Comparison of ENCODE assay signal across 14 cellular contexts in genomic region chr1:229410370-229410691, GRCh38. TPM values are rescaled to one million over a fixed set of nuclear protein-coding genes. Genes with fewer than 3 reads are reported as not detected.
DNase-seq lines count a peak whose midpoint lies in the region; ATAC-seq lines count a peak whose summit lies in the region.
"Had no signal": no experiment of that assay in that cellular context is flagged by ENCODE, and none has a peak within 500 bp of the region (broad histone marks: within the 10 kb centered on the region; RNA-seq: fewer than 3 reads in every experiment).

No MANE protein-coding gene starts in this region.

- ATAC-seq in stimulated activated naive CD8-positive, alpha-beta T cell treated with anti-CD3 and anti-CD28 coated beads, Interleukin-15, amount 100 ng/mL, for 72 hours: peak; percentile 36
- ATAC-seq in stimulated activated naive CD8-positive, alpha-beta T cell treated with anti-CD3 and anti-CD28 coated beads, Interleukin-15, Interleukin-2, amounts not matched to agents 100 U/mL and 50 U/mL, for 24 hours: no peak
- ATAC-seq in aorta (ENCODE audit: low FRiP score) (no peak), HG02588 (IDR thresholded peaks at IDR 0.05; ENCODE audit: unreplicated experiment) (no peak)

- no peak overlapping the region for H3K9ac ChIP-seq in iPS-20b (ENCODE audit: low read depth, low read length)
- H3K9ac ChIP-seq: parathyroid adenoma had no signal

- no peaks in the 10 kb centered on the region for H3K36me3 ChIP-seq in SJCRH30
- H3K36me3 ChIP-seq in iPS-20b (ENCODE audit: insufficient read depth, low read depth, low read length): no peaks in the 10 kb centered on the region
- H3K36me3 ChIP-seq in aorta (ENCODE audit: control insufficient read depth in 1 of 2, insufficient read depth in 2 of 2, low read length in 1 of 2): no peaks in the 10 kb centered on the region

- no peak for DNase-seq in stimulated activated naive CD8-positive, alpha-beta T cell treated with anti-CD3 and anti-CD28 coated beads, Interleukin-15, amount 100 ng/mL, for 72 hours
- no peak for DNase-seq in stimulated activated naive CD8-positive, alpha-beta T cell treated with anti-CD3 and anti-CD28 coated beads, Interleukin-15, Interleukin-2, amounts not matched to agents 100 U/mL and 50 U/mL, for 24 hours
- DNase-seq in SJCRH30: no peak
- DNase-seq in aorta: no peak
- DNase-seq in NCI-H510A treated with DMSO at 0.1 percent for 48 hours (lab: John Stamatoyannopoulos, UW): no peak
- DNase-seq in COLO829 (ENCODE audit: low spot score): no peak
- DNase-seq: Caco-2; NCI-H187; stimulated activated CD4-positive, alpha-beta T cell treated with anti-CD3 and anti-CD28 coated beads, Interleukin-2, amount 100 ng/mL, for 24 hours had no signal

- H3K4me3 Mint-ChIP-seq in stimulated activated naive CD8-positive, alpha-beta T cell treated with anti-CD3 and anti-CD28 coated beads, Interleukin-15, amount 100 ng/mL, for 72 hours: peak overlapping the region in 1 of 2 donors; percentile 30
- H3K4me3 Mint-ChIP-seq: stimulated activated naive CD8-positive, alpha-beta T cell treated with anti-CD3 and anti-CD28 coated beads, Interleukin-15, Interleukin-2, amounts not matched to agents 100 ng/mL and 50 ng/mL, for 24 hours had no signal

- H3K4me3 ChIP-seq in SJCRH30: peak overlapping the region; percentile 9
- peak overlapping the region; percentile 21; the same call in 1 of the 2 replicates for H3K4me3 ChIP-seq in iPS-20b (ENCODE audit: low read length)
- H3K4me3 ChIP-seq in aorta (ENCODE audit: low read length in 2 of 2): no peak overlapping the region

- H3K4me1 Mint-ChIP-seq in stimulated activated naive CD8-positive, alpha-beta T cell treated with anti-CD3 and anti-CD28 coated beads, Interleukin-15, amount 100 ng/mL, for 72 hours: peaks cover 38% of the 10 kb centered on the region

- H3K27ac Mint-ChIP-seq in stimulated activated naive CD8-positive, alpha-beta T cell treated with anti-CD3 and anti-CD28 coated beads, Interleukin-15, amount 100 ng/mL, for 72 hours: no peak overlapping the region
- H3K27ac Mint-ChIP-seq: stimulated activated naive CD8-positive, alpha-beta T cell treated with anti-CD3 and anti-CD28 coated beads, Interleukin-15, Interleukin-2, amounts not matched to agents 100 ng/mL and 50 ng/mL, for 24 hours had no signal

- peaks cover 57% of the 10 kb centered on the region for H3K27me3 Mint-ChIP-seq in stimulated activated naive CD8-positive, alpha-beta T cell treated with anti-CD3 and anti-CD28 coated beads, Interleukin-15, amount 100 ng/mL, for 72 hours

- intact Hi-C loops in aorta (cut with DNase I): no loop called here

- peaks cover 33% of the 10 kb centered on the region for H3K4me1 ChIP-seq in SJCRH30
- peaks cover 20% of the 10 kb centered on the region for H3K4me1 ChIP-seq in iPS-20b (ENCODE audit: insufficient read depth, low read length)
- no peaks in the 10 kb centered on the region for H3K4me1 ChIP-seq in aorta (ENCODE audit: control insufficient read depth in 1 of 2, insufficient read depth in 2 of 2, low read length in 2 of 2)
- H3K4me1 ChIP-seq: parathyroid adenoma had no signal

- no peaks in the 10 kb centered on the region for H3K9me3 ChIP-seq in SJCRH30 (replicated peaks)
- H3K9me3 ChIP-seq in iPS-20b (ENCODE audit: insufficient read depth, low read depth, low read length): no peaks in the 10 kb centered on the region
- no peaks in the 10 kb centered on the region for H3K9me3 ChIP-seq in aorta (ENCODE audit: control insufficient read depth, low read length)
- H3K9me3 ChIP-seq: Caco-2 had no signal

- H3K9me3 Mint-ChIP-seq in stimulated activated naive CD8-positive, alpha-beta T cell treated with anti-CD3 and anti-CD28 coated beads, Interleukin-15, amount 100 ng/mL, for 72 hours: no peaks in the 10 kb centered on the region
- H3K9me3 Mint-ChIP-seq: stimulated activated naive CD8-positive, alpha-beta T cell treated with anti-CD3 and anti-CD28 coated beads, Interleukin-15, Interleukin-2, amounts not matched to agents 100 ng/mL and 50 ng/mL, for 24 hours had no signal

- H3K27me3 ChIP-seq in SJCRH30: no peaks in the 10 kb centered on the region
- H3K27me3 ChIP-seq in iPS-20b (ENCODE audit: insufficient read depth, low read length): peaks cover 70% of the 10 kb centered on the region
- no peaks in the 10 kb centered on the region for H3K27me3 ChIP-seq in aorta (ENCODE audit: control insufficient read depth in 1 of 2, insufficient read depth in 2 of 2, low read length in 1 of 2)

- 31 to 49% methylated on average over 9 of the region's 9 CpGs for WGBS in aorta, 2 donors

- H3K27ac ChIP-seq in SJCRH30: peak overlapping the region; percentile 55
- H3K27ac ChIP-seq in iPS-20b (ENCODE audit: low read length): no peak overlapping the region
- H3K27ac ChIP-seq in aorta (ENCODE audit: low read depth in 1 of 2, low read length in 2 of 2): peak overlapping the region; percentile 12 to 29
- H3K27ac ChIP-seq: parathyroid adenoma had no signal

RNA-seq across cellular contexts. Expression of gene ACTA1, which starts 23.6 kb away (rescaled TPM):
- 0.15 and 0.93 TPM in 2 replicates for total RNA-seq in SJCRH30 (2014; rRNA removed; shearing (Covaris generic))
- total RNA-seq in aorta: 10 to 100 TPM in 1 of 2 donors, 1 to 10 TPM in 1; 1.8 to 46.8 TPM
- polyA plus RNA-seq in aorta: 10 to 100 TPM in 1 of 2 donors, 1 to 10 TPM in 1; 3.7 to 19.0 TPM
- polyA plus RNA-seq: mammary epithelial cell had no signal

Comparison
In these comparisons a context has a peak if more than half of its experiments do, and no peak if none do; other contexts are left out.
1. H3K4me3 ChIP-seq: peak in SJCRH30 (single experiment) and iPS-20b (single experiment); none in aorta (0 of 2).